ENCODE assay signal across 8 cellular contexts in genomic region chr19:55408320-55408836, GRCh38. TPM values are rescaled to one million over a fixed set of nuclear protein-coding genes. Genes with fewer than 3 reads are reported as not detected.
DNase-seq lines count a peak whose midpoint lies in the region; ATAC-seq, FAIRE-seq and TF ChIP-seq lines count a peak whose summit lies in the region.

No MANE protein-coding gene starts in this region.

- peak overlapping the region; percentile 90 for H3K4me3 Mint-ChIP-seq in activated CD4-positive, alpha-beta T cell treated with anti-CD3 and anti-CD28 coated beads for 36 hours

- CTCF ChIA-PET in activated CD4-positive, alpha-beta T cell treated with anti-CD3 and anti-CD28 coated beads for 36 hours (lab: Charles Lee) = interaction anchor here (1.0 to 1.2 kb wide), 3 partner anchors 95 to 198 kb away, joined by 3 read pairs; no protein-coding TSS in a partner anchor

- H3K4me1 ChIP-seq in kidney (ENCODE audit: control insufficient read depth in 1 of 2, insufficient read depth in 1 of 2, low read depth in 1 of 2, low read length in 2 of 2) = peaks cover 6 to 9% of the 10 kb centered on the region in 2 donors

- H3K27ac Mint-ChIP-seq in activated CD4-positive, alpha-beta T cell treated with anti-CD3 and anti-CD28 coated beads for 36 hours = peak overlapping the region; percentile 96
- H3K27ac Mint-ChIP-seq in activated naive CD4-positive, alpha-beta T cell treated with anti-CD3 and anti-CD28 coated beads, Interleukin-2, amount 50 U/mL, for 72 hours = peak overlapping the region; percentile 97 to 99

- peaks cover 4% of the 10 kb centered on the region for H3K9me3 Mint-ChIP-seq in activated CD4-positive, alpha-beta T cell treated with anti-CD3 and anti-CD28 coated beads for 36 hours (ENCODE audit: low read depth)
- H3K9me3 Mint-ChIP-seq in activated naive CD4-positive, alpha-beta T cell treated with anti-CD3 and anti-CD28 coated beads, Interleukin-2, amount 50 U/mL, for 72 hours = peaks cover 4 to 15% of the 10 kb centered on the region in 2 donors

- H3K4me1 Mint-ChIP-seq in activated CD4-positive, alpha-beta T cell treated with anti-CD3 and anti-CD28 coated beads for 36 hours = peaks cover 20% of the 10 kb centered on the region

- intact Hi-C loops in activated CD4-positive, alpha-beta T cell treated with anti-CD3 and anti-CD28 coated beads for 36 hours (cut with DNase I, micrococcal nuclease) = loop anchor here (1.0 to 5.0 kb wide), 13 partner anchors 23 to 291 kb away; partner anchors contain the start of genes HSPBP1 (in 2 of the 2), KMT5C (in 2 of the 2), PPP6R1 (in 2 of the 2) and RPL28 (in 2 of the 2)
- intact Hi-C loops in kidney (cut with DNase I) = no loop called here

- TF ChIP-seq CTCF in kidney (IDR thresholded peaks at IDR 0.05; ENCODE audit: borderline replicate concordance, extremely low read depth, insufficient read depth) = no peak

- peak overlapping the region; percentile 66 to 92 for H3K27ac ChIP-seq in kidney (ENCODE audit: low read depth in 2 of 2, low read length in 2 of 2)
- H3K27ac ChIP-seq in temporal lobe (ENCODE audit: low read depth, low read length) = peak overlapping the region; percentile 96

- peak overlapping the region in 1 of 2 donors; percentile 46 for H3K9ac ChIP-seq in kidney (ENCODE audit: low read length in 2 of 2)

- POLR2A ChIA-PET in activated CD4-positive, alpha-beta T cell treated with anti-CD3 and anti-CD28 coated beads for 36 hours (lab: Charles Lee) = interaction anchor here (0.6 to 4.4 kb wide), 14 partner anchors 10 to 291 kb away, joined by 3 to 41 read pairs (median 4); partner anchors contain the start of genes HSPBP1, ISOC2, KMT5C and PPP1R12C

- H3K4me3 ChIP-seq in kidney (ENCODE audit: low read length in 2 of 2) = peak overlapping the region; percentile 68 to 77

- DNase-seq in activated CD4-positive, alpha-beta T cell treated with anti-CD3 and anti-CD28 coated beads for 36 hours = no peak
- no peak for DNase-seq in activated CD4-positive, alpha-beta T cell treated with anti-CD3 and anti-CD28 coated beads, Interleukin-2, amount 50 U/mL, for 4 hours
- no peak for DNase-seq in activated naive CD4-positive, alpha-beta T cell treated with anti-CD3 and anti-CD28 coated beads, Interleukin-2, amount 50 U/mL, for 72 hours (ENCODE audit: low spot score in 2 of 2)
- DNase-seq in kidney = no peak
- no peak for DNase-seq in NCI-H510A (lab: John Stamatoyannopoulos, UW)
- no peak for DNase-seq in superior temporal gyrus (ENCODE audit: extremely low spot score)

- peaks cover 2 to 3% of the 10 kb centered on the region in 2 donors for H3K36me3 ChIP-seq in kidney (ENCODE audit: control insufficient read depth in 1 of 2, insufficient read depth in 2 of 2, low read length in 2 of 2)

- peaks cover 36% of the 10 kb centered on the region for H3K36me3 Mint-ChIP-seq in activated CD4-positive, alpha-beta T cell treated with anti-CD3 and anti-CD28 coated beads for 36 hours (ENCODE audit: low read depth)
- peaks cover 37 to 45% of the 10 kb centered on the region in 2 donors for H3K36me3 Mint-ChIP-seq in activated naive CD4-positive, alpha-beta T cell treated with anti-CD3 and anti-CD28 coated beads, Interleukin-2, amount 50 U/mL, for 72 hours

- H3K27me3 Mint-ChIP-seq in activated CD4-positive, alpha-beta T cell treated with anti-CD3 and anti-CD28 coated beads for 36 hours = no peaks in the 10 kb centered on the region

- no peak for FAIRE-seq in kidney (lab: Jason Lieb, UNC)

- no peak for ATAC-seq in activated CD4-positive, alpha-beta T cell treated with anti-CD3 and anti-CD28 coated beads for 36 hours
- no peak for ATAC-seq in activated naive CD4-positive, alpha-beta T cell treated with anti-CD3 and anti-CD28 coated beads, Interleukin-2, amount 50 U/mL, for 72 hours
- ATAC-seq in GM19328 (IDR thresholded peaks at IDR 0.05; ENCODE audit: unreplicated experiment) = no peak

- H3K9me3 ChIP-seq in kidney (ENCODE audit: control insufficient read depth in 1 of 2, low read length in 2 of 2) = no peaks in the 10 kb centered on the region

RNA-seq across cellular contexts. Expression of gene UBE2S, which starts 0.8 kb away (rescaled TPM):
- total RNA-seq in activated CD4-positive, alpha-beta T cell treated with anti-CD3 and anti-CD28 coated beads for 36 hours = 100 to 1,000 TPM; 228 to 342 TPM
- total RNA-seq in activated naive CD4-positive, alpha-beta T cell treated with anti-CD3 and anti-CD28 coated beads, Interleukin-2, amount 50 U/mL, for 72 hours = 100 to 1,000 TPM; 192 to 343 TPM
- total RNA-seq in kidney (16.8 TPM), temporal lobe (29.7 TPM)
- polyA plus RNA-seq in kidney (ENCODE audit: insufficient read depth, low read depth, low replicate concordance) = 20.8 TPM

RNA-seq across cellular contexts. Expression of gene RPL28, which starts 22.6 kb away (rescaled TPM):
- 1,000 to 10,000 TPM; 2,751 to 4,078 TPM for total RNA-seq in activated CD4-positive, alpha-beta T cell treated with anti-CD3 and anti-CD28 coated beads for 36 hours
- 1,000 to 10,000 TPM; 2,540 to 2,693 TPM for total RNA-seq in activated naive CD4-positive, alpha-beta T cell treated with anti-CD3 and anti-CD28 coated beads, Interleukin-2, amount 50 U/mL, for 72 hours
- total RNA-seq in kidney (1,259 TPM), temporal lobe (153 TPM)
- polyA plus RNA-seq in kidney (ENCODE audit: insufficient read depth, low read depth, low replicate concordance) = 1,453 TPM

RNA-seq across cellular contexts. Expression of gene TMEM238, which starts 24.3 kb away (rescaled TPM):
- total RNA-seq in activated CD4-positive, alpha-beta T cell treated with anti-CD3 and anti-CD28 coated beads for 36 hours = 1 to 10 TPM; 5.9 to 6.3 TPM
- total RNA-seq in activated naive CD4-positive, alpha-beta T cell treated with anti-CD3 and anti-CD28 coated beads, Interleukin-2, amount 50 U/mL, for 72 hours = 1 to 10 TPM; 4.5 to 7.8 TPM
- total RNA-seq in kidney (24.3 TPM), temporal lobe (not detected)
- 8.1 TPM for polyA plus RNA-seq in kidney (ENCODE audit: insufficient read depth, low read depth, low replicate concordance)

RNA-seq across cellular contexts. Expression of gene TMEM190, which starts 31.8 kb away (rescaled TPM):
- not detected for total RNA-seq in activated CD4-positive, alpha-beta T cell treated with anti-CD3 and anti-CD28 coated beads for 36 hours
- not detected for total RNA-seq in activated naive CD4-positive, alpha-beta T cell treated with anti-CD3 and anti-CD28 coated beads, Interleukin-2, amount 50 U/mL, for 72 hours
- total RNA-seq in kidney (not detected), temporal lobe (0.49 TPM)
- not detected for polyA plus RNA-seq in kidney (ENCODE audit: insufficient read depth, low read depth, low replicate concordance)

RNA-seq across cellular contexts. Expression of gene SHISA7, which starts 34.7 kb away (rescaled TPM):
- total RNA-seq in activated CD4-positive, alpha-beta T cell treated with anti-CD3 and anti-CD28 coated beads for 36 hours = not detected
- not detected for total RNA-seq in activated naive CD4-positive, alpha-beta T cell treated with anti-CD3 and anti-CD28 coated beads, Interleukin-2, amount 50 U/mL, for 72 hours
- total RNA-seq in kidney = not detected
- polyA plus RNA-seq in kidney (ENCODE audit: insufficient read depth, low read depth, low replicate concordance) = not detected
- total RNA-seq in temporal lobe = 7.1 TPM
